Comparison of ENCODE assay signal across 21 cellular contexts in genomic region chr1:6221210-6221784, GRCh38. TPM values are rescaled to one million over a fixed set of nuclear protein-coding genes. Genes with fewer than 3 reads are reported as not detected.
DNase-seq lines count a peak whose midpoint lies in the region; ATAC-seq, FAIRE-seq and TF ChIP-seq lines count a peak whose summit lies in the region.
"Had no signal": no experiment of that assay in that cellular context is flagged by ENCODE, and none has a peak within 500 bp of the region (broad histone marks: within the 10 kb centered on the region; RNA-seq: fewer than 3 reads in every experiment).

No MANE protein-coding gene starts in this region.

- intact Hi-C loops in Calu3 (cut with micrococcal nuclease; ENCODE audit: unreplicated experiment) = no loop called here
- intact Hi-C loops in kidney (cut with DNase I) = no loop called here
- intact Hi-C loops in left lung (cut with DNase I) = no loop called here

- no peak overlapping the region for H3K4me3 Mint-ChIP-seq in Calu3 (ENCODE audit: low read depth, unreplicated experiment)
- H3K4me3 Mint-ChIP-seq: CD4-positive, alpha-beta memory T cell had no signal

- no peak for FAIRE-seq in kidney (lab: Jason Lieb, UNC)

- H3K36me3 ChIP-seq in RWPE2 (ENCODE audit: low read depth) (peaks cover 46% of the 10 kb centered on the region), kidney (ENCODE audit: control insufficient read depth in 1 of 2, insufficient read depth in 2 of 2, low read length in 2 of 2) (peaks cover 17 to 18% of the 10 kb centered on the region in 2 donors), left lung (peaks cover 0 to 58% of the 10 kb centered on the region in 2 donors)

- TF ChIP-seq CTCF in Calu3 (IDR thresholded peaks at IDR 0.05; ENCODE audit: unreplicated experiment) = no peak
- TF ChIP-seq CTCF in RWPE2 (IDR thresholded peaks at IDR 0.05; ENCODE audit: poor library complexity, severe bottlenecking) = no peak
- TF ChIP-seq CTCF in kidney (IDR thresholded peaks at IDR 0.05; ENCODE audit: borderline replicate concordance, extremely low read depth, insufficient read depth) = no peak
- no peak for TF ChIP-seq CTCF in left lung (IDR thresholded peaks at IDR 0.05)
- no peak for TF ChIP-seq CTCF in foreskin fibroblast (IDR thresholded peaks at IDR 0.05; ENCODE audit: low read depth, low read length)

- H3K9me3 ChIP-seq in RWPE2 (ENCODE audit: severe bottlenecking) (no peaks in the 10 kb centered on the region), kidney (ENCODE audit: control insufficient read depth in 1 of 2, low read length in 2 of 2) (no peaks in the 10 kb centered on the region), left lung (no peaks in the 10 kb centered on the region)
- H3K9me3 ChIP-seq: BE2C had no signal

- H3K4me3 ChIP-seq in RWPE2 (ENCODE audit: severe bottlenecking) (no peak overlapping the region), kidney (ENCODE audit: low read length in 2 of 2) (no peak overlapping the region), left lung (no peak overlapping the region), foreskin fibroblast (ENCODE audit: low read depth in 1 of 2, low read length in 2 of 2) (no peak overlapping the region)
- H3K4me3 ChIP-seq: GM23248 had no signal

- H3K36me3 Mint-ChIP-seq in Calu3 (ENCODE audit: insufficient read depth, unreplicated experiment) = peaks cover 89% of the 10 kb centered on the region

- H3K4me1 ChIP-seq in RWPE2 (ENCODE audit: insufficient read depth, poor library complexity, severe bottlenecking) (peaks cover 10% of the 10 kb centered on the region), kidney (ENCODE audit: control insufficient read depth in 1 of 2, insufficient read depth in 1 of 2, low read depth in 1 of 2, low read length in 2 of 2) (peaks cover 6 to 24% of the 10 kb centered on the region in 2 donors), left lung (no peaks in the 10 kb centered on the region)
- H3K4me1 ChIP-seq: BE2C had no signal

- H3K27ac ChIP-seq in RWPE2 (ENCODE audit: poor library complexity, severe bottlenecking) (peak overlapping the region; percentile 45), kidney (ENCODE audit: low read depth in 2 of 2, low read length in 2 of 2) (no peak overlapping the region), left lung (no peak overlapping the region)
- H3K27ac ChIP-seq: GM23248 had no signal

- ATAC-seq in RWPE2 (ENCODE audit: low read depth) (no peak), left lung (no peak)

- H3K27me3 ChIP-seq in RWPE2 (ENCODE audit: insufficient read depth, poor library complexity, severe bottlenecking) = no peaks in the 10 kb centered on the region
- H3K27me3 ChIP-seq in left lung = no peaks in the 10 kb centered on the region
- H3K27me3 ChIP-seq: BE2C had no signal

- CTCF ChIA-PET in Calu3 (lab: Charles Lee) = interaction anchor here (0.6 kb wide), 1 partner anchor 897 kb away, joined by 6 read pairs; no protein-coding TSS in a partner anchor

- no peak overlapping the region for H3K9ac ChIP-seq in kidney (ENCODE audit: low read length in 2 of 2)
- H3K9ac ChIP-seq: GM23248 had no signal

- no TSS peak for BruUV-seq in Calu3 (replicated peaks; lab: Mats Ljungman, UMichigan)

- H3K4me1 Mint-ChIP-seq in Calu3 (ENCODE audit: low read depth, unreplicated experiment) = peaks cover 68% of the 10 kb centered on the region

- H3K27me3 Mint-ChIP-seq in Calu3 (ENCODE audit: unreplicated experiment) = no peaks in the 10 kb centered on the region
- H3K27me3 Mint-ChIP-seq: CD4-positive, alpha-beta memory T cell had no signal

- H3K9me3 Mint-ChIP-seq in Calu3 (ENCODE audit: low read depth, unreplicated experiment) = no peaks in the 10 kb centered on the region

- H3K27ac Mint-ChIP-seq in Calu3 (ENCODE audit: unreplicated experiment) = peak overlapping the region; percentile 83

- DNase-seq in DMS53 (lab: John Stamatoyannopoulos, UW) = peak; percentile 35
- DNase-seq in DMS53 treated with DMSO at 0.1 percent for 48 hours (lab: John Stamatoyannopoulos, UW; ENCODE audit: unreplicated experiment) = no peak
- no peak for DNase-seq in Calu3
- DNase-seq in RWPE2 (ENCODE audit: low spot score) = no peak
- peak; percentile 12 for DNase-seq in kidney
- DNase-seq in left lung = no peak
- no peak for DNase-seq in foreskin fibroblast
- DNase-seq in NCI-H524 treated with DMSO at 0.1 percent for 48 hours (lab: John Stamatoyannopoulos, UW) = no peak
- DNase-seq: 8988T; BE2C; CD4-positive, alpha-beta memory T cell; GM23248; HCEC 1CT; IMR-90; Kasumi-1; NCI-H1930; NCI-H2171 treated with DMSO at 0.1 percent for 48 hours; NCI-H446 treated with DMSO at 0.1 percent for 48 hours; NCI-H748 treated with DMSO at 0.1 percent for 48 hours; OCI-M1 had no signal

RNA-seq across cellular contexts. Expression of gene ICMT, which starts 14.5 kb away (rescaled TPM):
- 54.5 and 56.2 TPM in 2 replicates for total RNA-seq in Calu3 (2022)
- 73.0 TPM for total RNA-seq in kidney
- polyA plus RNA-seq in kidney (ENCODE audit: insufficient read depth, low read depth, low replicate concordance) = 43.4 TPM
- 10 to 100 TPM; 70.0 to 84.1 TPM for total RNA-seq in left lung

RNA-seq across cellular contexts. Expression of gene RNF207, which starts 15.4 kb away (rescaled TPM):
- total RNA-seq in Calu3 (2022) (146 and 160 TPM in 2 replicates), kidney (43.6 TPM), left lung (10 to 100 TPM; 11.9 to 12.6 TPM)
- polyA plus RNA-seq in kidney (ENCODE audit: insufficient read depth, low read depth, low replicate concordance) = 7.7 TPM

RNA-seq across cellular contexts. Expression of gene RPL22, which starts 21.9 kb away (rescaled TPM):
- total RNA-seq in Calu3 (2022) (256 and 259 TPM in 2 replicates), kidney (377 TPM), left lung (100 to 1,000 TPM; 265 to 324 TPM)
- 605 TPM for polyA plus RNA-seq in kidney (ENCODE audit: insufficient read depth, low read depth, low replicate concordance)

RNA-seq across cellular contexts. Expression of gene HES3, which starts 22.7 kb away (rescaled TPM):
- total RNA-seq in Calu3 (2022) (not detected in 2 replicates), kidney (not detected), left lung (not detected)
- not detected for polyA plus RNA-seq in kidney (ENCODE audit: insufficient read depth, low read depth, low replicate concordance)
- total RNA-seq: CD4-positive, alpha-beta memory T cell; GM23248; HT-29; IMR-90 had no signal
- polyA plus RNA-seq: CD4-positive, alpha-beta memory T cell; GM23248; IMR-90 had no signal

RNA-seq across cellular contexts. Expression of gene GPR153, which starts 39.6 kb away (rescaled TPM):
- total RNA-seq in Calu3 (2022) = 3.7 and 4.7 TPM in 2 replicates
- 8.6 TPM for total RNA-seq in kidney
- 1.1 TPM for polyA plus RNA-seq in kidney (ENCODE audit: insufficient read depth, low read depth, low replicate concordance)
- 10 to 100 TPM; 15.3 to 16.4 TPM for total RNA-seq in left lung
- polyA plus RNA-seq: CD4-positive, alpha-beta memory T cell had no signal

Comparison
In these comparisons a context has a peak if more than half of its experiments do, and no peak if none do; other contexts are left out.
1. DNase-seq: peak in DMS53 (single experiment) and kidney (single experiment); none in DMS53 treated with DMSO at 0.1 percent for 48 hours (single experiment), Calu3 (single experiment), RWPE2 (single experiment), left lung (0 of 2), foreskin fibroblast (0 of 2) and NCI-H524 treated with DMSO at 0.1 percent for 48 hours (single experiment).